Comparison of ENCODE assay signal across 17 cellular contexts in the genomic region with DNA sequence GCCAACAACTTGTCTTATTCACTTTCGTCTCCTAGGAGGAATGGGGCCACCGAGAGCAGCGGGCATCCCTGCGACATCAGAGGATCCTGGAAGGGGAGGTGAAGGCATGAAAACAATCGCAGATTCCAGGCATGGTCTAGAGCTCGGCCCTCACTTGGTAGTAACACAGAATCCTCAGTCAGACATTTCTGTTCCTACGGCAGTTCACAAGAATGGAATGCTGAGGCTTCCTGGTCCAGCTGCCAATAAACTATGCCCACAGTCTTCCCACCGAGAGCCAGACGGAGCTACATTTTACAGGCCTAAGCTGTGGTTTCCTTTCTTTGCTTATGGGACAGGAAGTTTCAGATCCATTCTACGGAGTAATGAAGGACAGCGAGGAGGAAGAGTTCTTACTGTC.
DNase-seq lines count a peak whose midpoint lies in the region; ATAC-seq and TF ChIP-seq lines count a peak whose summit lies in the region.
"Had no signal": no experiment of that assay in that cellular context is flagged by ENCODE, and none has a peak within 500 bp of the region (broad histone marks: within the 10 kb centered on the region; RNA-seq: fewer than 3 reads in every experiment).

No MANE protein-coding gene starts in this region.

- no peak overlapping the region for H3K27ac ChIP-seq in GM23248
- no peak overlapping the region for H3K27ac ChIP-seq in CD8-positive, alpha-beta T cell (ENCODE audit: low read depth, low read length)
- H3K27ac ChIP-seq: C4-2B, spleen had no signal

- H4K20me1 ChIP-seq in GM23248 (ENCODE audit: insufficient read depth), result no peaks in the 10 kb centered on the region

- POLR2A ChIA-PET in CD8-positive, alpha-beta T cell (lab: Charles Lee), result no interaction called here

- DNase-seq in GM23248, result peak; percentile 42
- DNase-seq in astrocyte of the cerebellum (ENCODE audit: low read depth), result peak; percentile 6
- peak; percentile 33 for DNase-seq in fibroblast of villous mesenchyme (ENCODE audit: low read depth)
- DNase-seq in stimulated activated CD8-positive, alpha-beta memory T cell treated with anti-CD3 and anti-CD28 coated beads, Interleukin-4, amount 100 ng/mL, for 48 hours, result no peak
- DNase-seq in NCI-H526 (lab: John Stamatoyannopoulos, UW), result no peak
- DNase-seq in CD8-positive, alpha-beta T cell, result no peak
- DNase-seq: activated CD4-positive, CD25-positive, alpha-beta regulatory T cell; activated T-cell treated with anti-CD3 and anti-CD28 coated beads, Interleukin-2, amount 50 U/mL, for 48 hours; NCI-H1048; NCI-H2081 treated with DMSO at 0.1 percent for 48 hours; NCI-H524 treated with DMSO at 0.1 percent for 48 hours; OCI-M1; SIG-M5; spleen had no signal

- no peak overlapping the region for H3K4me3 ChIP-seq in GM23248
- no peak overlapping the region for H3K4me3 ChIP-seq in astrocyte of the cerebellum (ENCODE audit: low read depth, low read length)
- H3K4me3 ChIP-seq in fibroblast of villous mesenchyme (ENCODE audit: low read depth, low read length), result no peak overlapping the region
- H3K4me3 ChIP-seq in CD8-positive, alpha-beta T cell (ENCODE audit: low read depth, low read length), result no peak overlapping the region
- H3K4me3 ChIP-seq: spleen had no signal

- in situ Hi-C loops in GM23248 (cut with MboI), result no loop called here
- in situ Hi-C loops in astrocyte of the cerebellum (cut with HindIII; ENCODE audit: low sequenced_read_pairs), result no loop called here

- no peaks in the 10 kb centered on the region for H3K79me2 ChIP-seq in GM23248 (ENCODE audit: insufficient read depth)

- intact Hi-C loops in CD8-positive, alpha-beta T cell (cut with DNase I, micrococcal nuclease), result loop anchor here (5.0 to 10.0 kb wide), 3 partner anchors 433 to 785 kb away; a partner anchor contains a TSS

- no peaks in the 10 kb centered on the region for H3K9me3 ChIP-seq in GM23248 (ENCODE audit: low read depth)
- H3K9me3 ChIP-seq in CD8-positive, alpha-beta T cell (ENCODE audit: low read length), result no peaks in the 10 kb centered on the region
- H3K9me3 ChIP-seq: spleen had no signal

- no peak overlapping the region for H3K4me3 Mint-ChIP-seq in CD8-positive, alpha-beta T cell

- no peaks in the 10 kb centered on the region for H3K36me3 ChIP-seq in GM23248 (ENCODE audit: low read depth)
- H3K36me3 ChIP-seq in CD8-positive, alpha-beta T cell (ENCODE audit: insufficient read depth, low read length), result no peaks in the 10 kb centered on the region
- H3K36me3 ChIP-seq: spleen had no signal

- H3K4me1 ChIP-seq in GM23248 (ENCODE audit: insufficient read depth), result no peaks in the 10 kb centered on the region
- H3K4me1 ChIP-seq in CD8-positive, alpha-beta T cell (ENCODE audit: insufficient read depth, low read length), result no peaks in the 10 kb centered on the region

- TF ChIP-seq CTCF in astrocyte of the cerebellum (IDR thresholded peaks at IDR 0.05; ENCODE audit: low read depth, low read length, missing control alignments) (no peak), fibroblast of villous mesenchyme (IDR thresholded peaks at IDR 0.05; ENCODE audit: insufficient read depth, low read depth, low read length) (no peak)
- no peak for TF ChIP-seq CTCF in CD8-positive, alpha-beta T cell (IDR thresholded peaks at IDR 0.05)

- no peak overlapping the region for H3K4me2 ChIP-seq in GM23248 (ENCODE audit: unreplicated experiment)

- peaks cover 16% of the 10 kb centered on the region for H3K4me1 Mint-ChIP-seq in CD8-positive, alpha-beta T cell (ENCODE audit: low read depth)

- H3K27me3 ChIP-seq in GM23248 (replicated peaks; ENCODE audit: insufficient read depth), result 0 out of 2 replicates have a peak, but pooled peaks cover 6% of the 10 kb centered on the region
- H3K27me3 ChIP-seq in CD8-positive, alpha-beta T cell (ENCODE audit: insufficient read depth, low read length), result no peaks in the 10 kb centered on the region
- H3K27me3 ChIP-seq: spleen had no signal

- H3K9ac ChIP-seq in GM23248, result no peak overlapping the region

- no peak overlapping the region for H3K27ac Mint-ChIP-seq in CD8-positive, alpha-beta T cell
- H3K27ac Mint-ChIP-seq: activated naive CD4-positive, alpha-beta T cell treated with anti-CD3 and anti-CD28 coated beads, Interleukin-2, amount 50 U/mL, for 72 hours had no signal

- no peaks in the 10 kb centered on the region for H3K36me3 Mint-ChIP-seq in CD8-positive, alpha-beta T cell
- H3K36me3 Mint-ChIP-seq: activated naive CD4-positive, alpha-beta T cell treated with anti-CD3 and anti-CD28 coated beads, Interleukin-2, amount 50 U/mL, for 72 hours had no signal

- no peaks in the 10 kb centered on the region for H3K9me2 ChIP-seq in GM23248 (ENCODE audit: insufficient read depth)

- no peaks in the 10 kb centered on the region for H3K9me3 Mint-ChIP-seq in CD8-positive, alpha-beta T cell
- H3K9me3 Mint-ChIP-seq: activated naive CD4-positive, alpha-beta T cell treated with anti-CD3 and anti-CD28 coated beads, Interleukin-2, amount 50 U/mL, for 72 hours had no signal

- no peaks in the 10 kb centered on the region for H3K27me3 Mint-ChIP-seq in CD8-positive, alpha-beta T cell (ENCODE audit: low read depth)

- H2AFZ ChIP-seq in GM23248, result peak overlapping the region; percentile 59; the same call in 1 of the 2 replicates

- CTCF ChIA-PET in CD8-positive, alpha-beta T cell (lab: Charles Lee), result interaction anchor here (1.4 to 2.6 kb wide), 3 partner anchors 11 to 19 kb away, joined by 3 to 14 read pairs (median 3); no protein-coding TSS in a partner anchor

- peaks cover 4% of the 10 kb centered on the region; the same call in 1 of the 2 replicates for H3F3A ChIP-seq in GM23248 (ENCODE audit: insufficient read depth)

- no peak for ATAC-seq in CD8-positive, alpha-beta T cell
- no peak for ATAC-seq in GM19463 (IDR thresholded peaks at IDR 0.05; ENCODE audit: unreplicated experiment)
- ATAC-seq: activated naive CD4-positive, alpha-beta T cell treated with anti-CD3 and anti-CD28 coated beads, Interleukin-2, amount 50 U/mL, for 72 hours had no signal

- WGBS in GM23248 (ENCODE audit: low coverage in 1 of 2, low lambda C conversion rate in 2 of 2, missing lambda C conversion rate in 2 of 2), 2 experiments, result 50 to 61% methylated on average over 11 of the region's 11 CpGs

Comparison
In these comparisons a context has a peak if more than half of its experiments do, and no peak if none do; other contexts are left out.
1. DNase-seq: peak in GM23248 (single experiment), astrocyte of the cerebellum (single experiment) and fibroblast of villous mesenchyme (single experiment); none in stimulated activated CD8-positive, alpha-beta memory T cell treated with anti-CD3 and anti-CD28 coated beads, Interleukin-4, amount 100 ng/mL, for 48 hours (single experiment), NCI-H526 (0 of 2) and CD8-positive, alpha-beta T cell (0 of 7).